ENCODE assay signal across 2 cellular contexts in genomic region chr6:51339108-51339507, GRCh38.
TF ChIP-seq lines count a peak whose summit lies in the region.

No MANE protein-coding gene starts in this region.

TF ChIP-seq in HepG2, 621 proteins besides CTCF, POLR2A, EP300 and RAD21 (continued from another document):
- 0 out of 2 replicates have a peak, but pooled peaks have one; percentile 13 for TF ChIP-seq MNT (IDR thresholded peaks at IDR 0.05)

TF ChIP-seq in WTC11, 78 proteins besides CTCF, POLR2A, EP300 and RAD21 (continued from another document):
- no peak for TF ChIP-seq ATF3 (CRISPR knock-in tag; conservative IDR thresholded peaks at IDR 0.05)
- no peak for TF ChIP-seq MLX (CRISPR knock-in tag; IDR thresholded peaks at IDR 0.05)
- no peak for TF ChIP-seq HMGA2 (CRISPR knock-in tag; IDR thresholded peaks at IDR 0.05)
- no peak for TF ChIP-seq JUN (CRISPR knock-in tag; IDR thresholded peaks at IDR 0.05)
- TF ChIP-seq CDX4 (CRISPR knock-in tag; IDR thresholded peaks at IDR 0.05; ENCODE audit: borderline replicate concordance): no peak
- no peak for TF ChIP-seq AR (CRISPR knock-in tag; IDR thresholded peaks at IDR 0.05)
- no peak for TF ChIP-seq NFYB (CRISPR knock-in tag; conservative IDR thresholded peaks at IDR 0.05; ENCODE audit: low read depth)
- TF ChIP-seq MYBL2 (CRISPR knock-in tag; IDR thresholded peaks at IDR 0.05): no peak
- TF ChIP-seq SMAD4 (CRISPR knock-in tag; IDR thresholded peaks at IDR 0.05): no peak
- no peak for TF ChIP-seq ZNF281 (CRISPR knock-in tag; IDR thresholded peaks at IDR 0.05)
TF ChIP-seq in WTC11: peak in this region for 0.
